Comparison of ENCODE assay signal across 8 cellular contexts in genomic region chr1:215710340-215710971, GRCh38.
DNase-seq lines count a peak whose midpoint lies in the region; ATAC-seq and TF ChIP-seq lines count a peak whose summit lies in the region.

No MANE protein-coding gene starts in this region.

- DNase-seq in EH (ENCODE audit: low read depth) (peak; percentile 68), NCI-H524 (lab: John Stamatoyannopoulos, UW) (peak; percentile 55 to 70), body of pancreas (peak in 3 of 4 donors; percentile 14 to 33 (median 28)), myocyte (ENCODE audit: low read depth) (peak; percentile 73)

- TF ChIP-seq CTCF in body of pancreas (IDR thresholded peaks at IDR 0.05): peak in 5 of 7 experiments; percentile 18 to 46 (median 30)

- ATAC-seq in GM19438 (IDR thresholded peaks at IDR 0.05; ENCODE audit: low read depth, unreplicated experiment): peak; percentile 73
- peak; percentile 65 for ATAC-seq in HG03469 (IDR thresholded peaks at IDR 0.05; ENCODE audit: unreplicated experiment)
- ATAC-seq in body of pancreas: no peak
- ATAC-seq in esophagus mucosa: no peak
- no peak for ATAC-seq in HG03108 (IDR thresholded peaks at IDR 0.05; ENCODE audit: unreplicated experiment)

- H3K36me3 ChIP-seq in body of pancreas (replicated peaks in 1 of 2; ENCODE audit: insufficient read depth in 1 of 2, low read depth in 2 of 2): no peaks in the 10 kb centered on the region

- no peak for TF ChIP-seq POLR2A in body of pancreas (IDR thresholded peaks at IDR 0.05)

- H3K9me3 ChIP-seq in body of pancreas: no peaks in the 10 kb centered on the region

- no peak overlapping the region for H3K27ac ChIP-seq in body of pancreas

- H3K4me1 ChIP-seq in body of pancreas: no peaks in the 10 kb centered on the region

- no peaks in the 10 kb centered on the region for H3K27me3 ChIP-seq in body of pancreas

- H3K4me3 ChIP-seq in body of pancreas: no peak overlapping the region

- 17 to 19% methylated on average over 7 of the region's 7 CpGs for WGBS in body of pancreas, 2 donors

- intact Hi-C loops in body of pancreas (cut with DNase I): no loop called here

Comparison
In these comparisons a context has a peak if more than half of its experiments do, and no peak if none do; other contexts are left out.
1. ATAC-seq: peak in GM19438 (single experiment) and HG03469 (single experiment); none in body of pancreas (single experiment), esophagus mucosa (single experiment) and HG03108 (single experiment).
2. Peak in every context shown above with its lines, with median percentiles within 50 percentile points of each other: DNase-seq.